In the genomic region with DNA sequence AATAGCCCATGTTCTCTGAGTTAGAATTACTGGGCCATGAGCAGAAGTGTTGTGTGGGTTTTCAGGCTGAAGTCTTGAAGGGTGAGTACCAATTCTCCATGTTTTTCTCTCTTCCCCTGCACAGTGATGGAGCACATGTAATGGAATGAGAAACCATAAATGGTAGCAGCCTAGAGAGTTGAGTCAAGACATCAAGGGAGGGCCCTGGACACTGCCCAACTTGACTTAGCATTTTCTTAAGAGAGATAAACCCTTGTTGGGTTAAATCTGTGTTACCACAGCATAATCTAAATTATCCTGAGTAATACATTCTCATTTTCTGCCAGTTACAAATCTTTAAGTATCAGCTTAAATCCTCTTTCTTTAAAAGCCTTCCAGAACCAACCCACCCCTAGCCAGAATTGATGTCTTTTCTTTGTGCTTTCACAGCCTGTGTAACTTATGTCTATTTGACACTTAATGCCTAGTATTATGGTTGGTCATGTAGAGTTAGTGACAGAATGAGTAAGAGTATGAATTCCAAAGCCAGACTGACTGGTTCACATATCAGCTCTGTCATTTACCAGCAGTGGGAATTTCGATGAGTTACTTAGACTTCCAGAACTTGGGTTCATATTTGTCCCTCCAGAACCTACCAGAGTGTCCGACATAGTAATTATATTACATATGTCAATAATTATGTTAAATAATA, we compare ENCODE assay signal across 17 cellular contexts. TPM values are rescaled to one million over a fixed set of nuclear protein-coding genes. Genes with fewer than 3 reads are reported as not detected.
DNase-seq lines count a peak whose midpoint lies in the region; ATAC-seq and TF ChIP-seq lines count a peak whose summit lies in the region.
"Had no signal": no experiment of that assay in that cellular context is flagged by ENCODE, and none has a peak within 500 bp of the region (broad histone marks: within the 10 kb centered on the region; RNA-seq: fewer than 3 reads in every experiment).

No MANE protein-coding gene starts in this region.

- DNase-seq in A172 (ENCODE audit: low spot score) (peak; percentile 18), IMR-90 (peak; percentile 31), epithelial cell of esophagus (ENCODE audit: low read depth) (peak; percentile 48), mesenchymal stem cell (peak; percentile 40), RPMI8226 (no peak), G401 (ENCODE audit: low spot score) (no peak), tibial nerve (ENCODE audit: low spot score in 2 of 2) (no peak)
- DNase-seq in activated T-cell treated with anti-CD3 and anti-CD28 coated beads, Interleukin-2, amount 50 U/mL, for 72 hours, result no peak
- DNase-seq: C1 segment of cervical spinal cord; DMS 273 treated with DMSO at 0.1 percent for 48 hours; NCI-H187 treated with DMSO at 0.1 percent for 48 hours; NCI-H69; NK-92 treated with Interleukin-12 subunit alpha and Interleukin-12 subunit beta, amount 100 ng/mL, for 24 hours; SIG-M5 had no signal

- H2BK5ac ChIP-seq in IMR-90 (ENCODE audit: low read depth, low read length, poor library complexity, severe bottlenecking), result peak overlapping the region; percentile 26
- no peak overlapping the region for H2BK5ac ChIP-seq in mesenchymal stem cell (ENCODE audit: low read depth, low read length, poor library complexity, severe bottlenecking)

- TF ChIP-seq POLR2A in IMR-90 (IDR thresholded peaks at IDR 0.05; ENCODE audit: low read depth, low read length) (no peak), tibial nerve (IDR thresholded peaks at IDR 0.05) (no peak)

- CTCF ChIA-PET in IMR-90 (lab: Yijun Ruan, JAX), result no interaction called here

- no peak overlapping the region for H3K23ac ChIP-seq in IMR-90 (ENCODE audit: low read depth, low read length)
- no peak overlapping the region for H3K23ac ChIP-seq in mesenchymal stem cell (ENCODE audit: low read length in 2 of 2)

- no peaks in the 10 kb centered on the region for H3K9me1 ChIP-seq in IMR-90 (ENCODE audit: insufficient read depth, low read length)

- H3K9ac ChIP-seq in IMR-90 (ENCODE audit: low read depth, low read length) (no peak overlapping the region), mesenchymal stem cell (ENCODE audit: low read length) (peak overlapping the region; percentile 39)

- no peak for TF ChIP-seq CTCF in IMR-90 (conservative IDR thresholded peaks at IDR 0.05; ENCODE audit: low read depth, low read length)
- no peak for TF ChIP-seq CTCF in epithelial cell of esophagus (IDR thresholded peaks at IDR 0.05; ENCODE audit: insufficient read depth, low read depth, low read length, missing control alignments)
- TF ChIP-seq CTCF in tibial nerve (IDR thresholded peaks at IDR 0.05), result no peak

- TF ChIP-seq EP300 in tibial nerve (IDR thresholded peaks at IDR 0.05), result no peak

- H4K8ac ChIP-seq in IMR-90 (ENCODE audit: low read depth in 2 of 2, low read length in 2 of 2) (no peak overlapping the region), mesenchymal stem cell (ENCODE audit: low read length) (no peak overlapping the region)

- H3K27ac ChIP-seq in IMR-90 (ENCODE audit: insufficient read depth, low read length) (no peak overlapping the region), mesenchymal stem cell (ENCODE audit: low read length, poor library complexity, severe bottlenecking) (no peak overlapping the region), tibial nerve (no peak overlapping the region)
- H3K27ac ChIP-seq: 22Rv1, HL-60 had no signal

- no peak overlapping the region for H3K4me3 Mint-ChIP-seq in activated T-cell treated with anti-CD3 and anti-CD28 coated beads, Interleukin-2, amount 50 U/mL, for 72 hours

- H2BK120ac ChIP-seq in IMR-90 (ENCODE audit: low read depth, low read length) (no peak overlapping the region), mesenchymal stem cell (ENCODE audit: low read depth, low read length) (no peak overlapping the region)

- ATAC-seq in IMR-90 (ENCODE audit: low read depth), result no peak
- no peak for ATAC-seq in activated T-cell treated with anti-CD3 and anti-CD28 coated beads, Interleukin-2, amount 50 U/mL, for 72 hours (replicated peaks in 1 of 2)

- H3K4me2 ChIP-seq in IMR-90 (ENCODE audit: low read depth, low read length) (no peak overlapping the region), mesenchymal stem cell (ENCODE audit: low read length, poor library complexity, severe bottlenecking) (no peak overlapping the region)

- TF ChIP-seq RAD21 in IMR-90 (IDR thresholded peaks at IDR 0.05; ENCODE audit: low read length), result no peak

- 17% methylated on average over 1 of the region's 2 CpGs; no CpG with 5 or more reads in 1 of the 2 experiments for WGBS in IMR-90 (ENCODE audit: extremely low coverage in 2 of 2, insufficient read length in 1 of 2), 2 experiments
- no CpG with 5 or more reads among the region's 2 CpGs for WGBS in mesenchymal stem cell
- 88 to 92% methylated on average over 2 of the region's 2 CpGs for WGBS in tibial nerve, 2 donors

- H3K27me3 Mint-ChIP-seq in activated T-cell treated with anti-CD3 and anti-CD28 coated beads, Interleukin-2, amount 50 U/mL, for 72 hours (ENCODE audit: low read depth), result peaks cover 26% of the 10 kb centered on the region

- H3K4me3 ChIP-seq in IMR-90 (ENCODE audit: insufficient read depth, low read depth, low read length) (no peak overlapping the region), epithelial cell of esophagus (ENCODE audit: low read length) (no peak overlapping the region), mesenchymal stem cell (ENCODE audit: insufficient read depth in 1 of 2, low read depth in 1 of 2, low read length in 2 of 2) (no peak overlapping the region), tibial nerve (no peak overlapping the region)
- H3K4me3 ChIP-seq: HAP-1 had no signal

- H3K56ac ChIP-seq in IMR-90 (ENCODE audit: extremely low read depth, insufficient read depth, low read length), result no peak overlapping the region

- dilution Hi-C loops in IMR-90 (cut with HindIII; ENCODE audit: low sequenced_read_pairs, unreplicated experiment), result no loop called here

- H3K4ac ChIP-seq in IMR-90 (ENCODE audit: low read depth, low read length) (no peak overlapping the region), mesenchymal stem cell (ENCODE audit: low read depth in 1 of 2, low read length in 2 of 2) (no peak overlapping the region)

- no peaks in the 10 kb centered on the region for H3K4me1 Mint-ChIP-seq in activated T-cell treated with anti-CD3 and anti-CD28 coated beads, Interleukin-2, amount 50 U/mL, for 72 hours (ENCODE audit: low read depth)

- H3K27me3 ChIP-seq in IMR-90 (ENCODE audit: control insufficient read depth, insufficient read depth, low read length) (no peaks in the 10 kb centered on the region; the same call in 1 of the 2 replicates), mesenchymal stem cell (ENCODE audit: control insufficient read depth in 1 of 2, insufficient read depth in 1 of 2, low read length in 2 of 2) (no peaks in the 10 kb centered on the region), tibial nerve (no peaks in the 10 kb centered on the region)

- H3K36me3 ChIP-seq in IMR-90 (ENCODE audit: control insufficient read depth, insufficient read depth, low read length) (no peaks in the 10 kb centered on the region), mesenchymal stem cell (ENCODE audit: control insufficient read depth in 1 of 2, insufficient read depth in 2 of 2, low read depth in 1 of 2, low read length in 2 of 2) (no peaks in the 10 kb centered on the region), tibial nerve (no peaks in the 10 kb centered on the region)
- H3K36me3 ChIP-seq: HAP-1 had no signal

- H2BK12ac ChIP-seq in mesenchymal stem cell (ENCODE audit: low read length in 2 of 2), result no peak overlapping the region

- no peak overlapping the region for H2BK20ac ChIP-seq in IMR-90 (ENCODE audit: low read depth, low read length)

- H4K91ac ChIP-seq in IMR-90 (ENCODE audit: insufficient read depth, low read depth, low read length) (no peak overlapping the region), mesenchymal stem cell (ENCODE audit: low read length) (no peak overlapping the region)

- intact Hi-C loops in IMR-90 (cut with micrococcal nuclease), result loop anchor here (5.0 kb wide), 1 partner anchor 87 kb away; no protein-coding TSS in a partner anchor

- H2AK9ac ChIP-seq in IMR-90 (replicated peaks; ENCODE audit: low read depth, low read length, poor library complexity), result no peak overlapping the region

- H2AK5ac ChIP-seq in IMR-90 (ENCODE audit: low read depth, low read length) (0 out of 2 replicates have a peak overlapping the region, but pooled peaks have one; percentile 33), mesenchymal stem cell (ENCODE audit: low read length, severe bottlenecking) (no peak overlapping the region)

- H3K14ac ChIP-seq in IMR-90 (replicated peaks; ENCODE audit: low read depth, low read length) (no peak overlapping the region), mesenchymal stem cell (ENCODE audit: low read length in 2 of 2) (no peak overlapping the region)

- H3K27ac Mint-ChIP-seq in activated T-cell treated with anti-CD3 and anti-CD28 coated beads, Interleukin-2, amount 50 U/mL, for 72 hours, result no peak overlapping the region

- in situ Hi-C loops in IMR-90 (cut with MboI; ENCODE audit: low sequenced_read_pairs) (no loop called here), G401 (cut with HindIII; ENCODE audit: low sequenced_read_pairs) (loop anchor here (5.0 kb wide), 1 partner anchor 73 kb away; no protein-coding TSS in a partner anchor)

- peaks cover 4% of the 10 kb centered on the region for H3K4me1 ChIP-seq in IMR-90 (ENCODE audit: control insufficient read depth, insufficient read depth, low read length)
- H3K4me1 ChIP-seq in mesenchymal stem cell (ENCODE audit: control insufficient read depth, insufficient read depth, low read depth, low read length), result peaks cover 5% of the 10 kb centered on the region
- H3K4me1 ChIP-seq in tibial nerve, result peaks cover 0 to 29% (median 12%) of the 10 kb centered on the region in 4 donors

- H3K18ac ChIP-seq in IMR-90 (ENCODE audit: low read depth, low read length) (no peak overlapping the region), mesenchymal stem cell (ENCODE audit: low read depth in 1 of 2, low read length in 2 of 2) (no peak overlapping the region)

- H3K36me3 Mint-ChIP-seq in activated T-cell treated with anti-CD3 and anti-CD28 coated beads, Interleukin-2, amount 50 U/mL, for 72 hours (ENCODE audit: insufficient read depth in 2 of 2), result no peaks in the 10 kb centered on the region

- H4K5ac ChIP-seq in IMR-90 (ENCODE audit: low read depth, low read length), result no peak overlapping the region

- H3K79me1 ChIP-seq in IMR-90 (ENCODE audit: low read depth in 1 of 2, low read length in 2 of 2), result no peaks in the 10 kb centered on the region
- no peaks in the 10 kb centered on the region for H3K79me1 ChIP-seq in mesenchymal stem cell (replicated peaks; ENCODE audit: low read length, poor library complexity, severe bottlenecking)

- no peaks in the 10 kb centered on the region for H3K9me3 Mint-ChIP-seq in activated T-cell treated with anti-CD3 and anti-CD28 coated beads, Interleukin-2, amount 50 U/mL, for 72 hours

- H2AFZ ChIP-seq in IMR-90 (replicated peaks; ENCODE audit: low read length, poor library complexity) (no peak overlapping the region), mesenchymal stem cell (ENCODE audit: low read depth, low read length) (no peak overlapping the region)

- no TSS peak for BruUV-seq in IMR-90 (replicated peaks; lab: Mats Ljungman, UMichigan)

- H2BK15ac ChIP-seq in IMR-90 (ENCODE audit: low read depth, low read length) (no peak overlapping the region), mesenchymal stem cell (ENCODE audit: low read depth, poor library complexity, severe bottlenecking) (no peak overlapping the region)

- peaks cover 4% of the 10 kb centered on the region; the same call in 1 of the 2 replicates for H4K20me1 ChIP-seq in IMR-90 (ENCODE audit: insufficient read depth, low read length)

- POLR2A ChIA-PET in IMR-90 (lab: Charles Lee; ENCODE audit: unreplicated experiment), result no interaction called here

- no peaks in the 10 kb centered on the region for H3K9me3 ChIP-seq in IMR-90 (ENCODE audit: control insufficient read depth, insufficient read depth, low read length)
- H3K9me3 ChIP-seq in mesenchymal stem cell (ENCODE audit: control insufficient read depth, low read length), result no peaks in the 10 kb centered on the region
- H3K9me3 ChIP-seq in tibial nerve, result no peaks in the 10 kb centered on the region
- H3K9me3 ChIP-seq: HAP-1 had no signal

RNA-seq across cellular contexts. Expression of a gene that starts 27.0 kb away (rescaled TPM):
- 0.28 and 2.0 TPM in 2 replicates for total RNA-seq in A172 (2014; rRNA removed; shearing (Covaris generic))
- total RNA-seq in IMR-90 (2012; rRNA removed) (0.90 and 1.4 TPM in 2 replicates), tibial nerve (10 to 100 TPM; 10.7 to 15.3 (median 11.3) TPM)
- 0.77 and 1.1 TPM in 2 replicates for polyA plus RNA-seq in IMR-90 (2012; rRNA removed)
- 0.41 and 0.58 TPM in 2 replicates for polyA plus RNA-seq in IMR-90 (2012; cell fraction: cytosol; rRNA removed)
- 0.60 and 1.3 TPM in 2 replicates for polyA plus RNA-seq in IMR-90 (2012; cell fraction: nucleus; rRNA removed; ENCODE audit: low replicate concordance)
- 8.0 TPM for polyA plus RNA-seq in mesenchymal stem cell (2013, experiment 1 of 2)
- polyA plus RNA-seq in mesenchymal stem cell (2013, experiment 2 of 2), result 8.1 TPM
- total RNA-seq in G401 (2014; rRNA removed; shearing (Covaris generic)), result 15.4 and 22.8 TPM in 2 replicates
- 10 to 100 TPM in 1 of 2 donors, 1 to 10 TPM in 1; 5.8 to 16.6 TPM for total RNA-seq in activated T-cell treated with anti-CD3 and anti-CD28 coated beads, Interleukin-2, amount 50 U/mL, for 72 hours

RNA-seq across cellular contexts. Expression of a gene that starts 53.6 kb away (rescaled TPM):
- 58.9 and 62.5 TPM in 2 replicates for total RNA-seq in A172 (2014; rRNA removed; shearing (Covaris generic))
- total RNA-seq in IMR-90 (2012; rRNA removed), result 37.6 and 57.2 TPM in 2 replicates
- polyA plus RNA-seq in IMR-90 (2012; rRNA removed), result 11.3 and 13.8 TPM in 2 replicates
- 3.5 and 3.9 TPM in 2 replicates for polyA plus RNA-seq in IMR-90 (2012; cell fraction: cytosol; rRNA removed)
- polyA plus RNA-seq in IMR-90 (2012; cell fraction: nucleus; rRNA removed; ENCODE audit: low replicate concordance), result 2.6 and 9.4 TPM in 2 replicates
- polyA plus RNA-seq in mesenchymal stem cell (2013, experiment 1 of 2), result 45.4 TPM
- 47.9 TPM for polyA plus RNA-seq in mesenchymal stem cell (2013, experiment 2 of 2)
- 43.5 and 69.7 TPM in 2 replicates for total RNA-seq in G401 (2014; rRNA removed; shearing (Covaris generic))
- total RNA-seq in activated T-cell treated with anti-CD3 and anti-CD28 coated beads, Interleukin-2, amount 50 U/mL, for 72 hours, result 10 to 100 TPM; 79.0 to 85.8 TPM
- 10 to 100 TPM; 40.2 to 57.2 (median 45.1) TPM for total RNA-seq in tibial nerve

Comparison
In these comparisons a context has a peak if more than half of its experiments do, and no peak if none do; other contexts are left out.
1. DNase-seq: peak in A172 (single experiment), IMR-90 (single experiment), epithelial cell of esophagus (single experiment) and mesenchymal stem cell (single experiment); none in RPMI8226 (single experiment), G401 (single experiment), activated T-cell treated with anti-CD3 and anti-CD28 coated beads, Interleukin-2, amount 50 U/mL, for 72 hours (0 of 2) and tibial nerve (0 of 2).